15 cellular contexts compared by ENCODE assay signal in genomic region chr12:129257526-129257925, GRCh38.
DNase-seq lines count a peak whose midpoint lies in the region; ATAC-seq and TF ChIP-seq lines count a peak whose summit lies in the region.
"Had no signal": no experiment of that assay in that cellular context is flagged by ENCODE, and none has a peak within 500 bp of the region (broad histone marks: within the 10 kb centered on the region; RNA-seq: fewer than 3 reads in every experiment).

No MANE protein-coding gene starts in this region.

- no peaks in the 10 kb centered on the region for H3K79me1 ChIP-seq in mesendoderm (ENCODE audit: low read length)

- ATAC-seq in RWPE2 (ENCODE audit: low read depth) (peak; percentile 29; the same call in 1 of the 3 replicates), GM18502 (IDR thresholded peaks at IDR 0.05; ENCODE audit: poor library complexity, unreplicated experiment) (no peak)

- no peak overlapping the region for H3K23ac ChIP-seq in mesendoderm (ENCODE audit: low read length)

- no peak overlapping the region for H2AFZ ChIP-seq in OCI-LY7 (ENCODE audit: low read length)

- H4K8ac ChIP-seq in mesendoderm (ENCODE audit: low read depth, low read length) = no peak overlapping the region

- H3K4me2 ChIP-seq in mesendoderm (ENCODE audit: low read length) (no peak overlapping the region), OCI-LY7 (ENCODE audit: low read length) (no peak overlapping the region)

- BruUV-seq in OCI-LY7 (replicated peaks; lab: Mats Ljungman, UMichigan) = no TSS peak

- POLR2A ChIA-PET in OCI-LY7 (lab: Charles Lee) = no interaction called here

- DNase-seq in HT1080 (ENCODE audit: low read depth) = peak; percentile 88
- DNase-seq in RWPE2 (ENCODE audit: low spot score) = no peak
- DNase-seq in brain microvascular endothelial cell = peak; percentile 33
- DNase-seq in mesendoderm = peak; percentile 60
- no peak for DNase-seq in OCI-LY7 (ENCODE audit: low spot score)
- DNase-seq in HUDEP-2 (lab: John Stamatoyannopoulos, UW; ENCODE audit: unreplicated experiment in 76 of 76) = no peak
- DNase-seq: C1 segment of cervical spinal cord; Calu3; CD4-positive, alpha-beta T cell; DMS 273 treated with DMSO at 0.1 percent for 48 hours; DMS79; EL; HCEC 1CT; HFFc6 had no signal

- no peak overlapping the region for H2BK5ac ChIP-seq in mesendoderm (ENCODE audit: low read length)

- H3K36me3 ChIP-seq in RWPE2 (ENCODE audit: low read depth) (no peaks in the 10 kb centered on the region), brain microvascular endothelial cell (replicated peaks) (no peaks in the 10 kb centered on the region), mesendoderm (ENCODE audit: control insufficient read depth, insufficient read depth, low read length) (no peaks in the 10 kb centered on the region), OCI-LY7 (ENCODE audit: insufficient read depth, low read length) (no peaks in the 10 kb centered on the region)

- H3K27ac ChIP-seq in RWPE2 (ENCODE audit: poor library complexity, severe bottlenecking) (no peak overlapping the region), brain microvascular endothelial cell (no peak overlapping the region), mesendoderm (ENCODE audit: low read depth, low read length) (no peak overlapping the region), OCI-LY7 (ENCODE audit: low read depth, low read length, poor library complexity, severe bottlenecking) (no peak overlapping the region)

- H2BK120ac ChIP-seq in mesendoderm (ENCODE audit: low read depth, low read length) = no peak overlapping the region

- no CpG with 5 or more reads among the region's 3 CpGs for WGBS in mesendoderm (ENCODE audit: extremely low coverage, insufficient coverage, low lambda C conversion rate)

- no peaks in the 10 kb centered on the region for H3K9me2 ChIP-seq in OCI-LY7 (ENCODE audit: insufficient read depth, low read length)

- H3K27me3 ChIP-seq in RWPE2 (ENCODE audit: insufficient read depth, poor library complexity, severe bottlenecking) (no peaks in the 10 kb centered on the region), brain microvascular endothelial cell (replicated peaks) (no peaks in the 10 kb centered on the region), mesendoderm (ENCODE audit: insufficient read depth, low read length, poor library complexity) (no peaks in the 10 kb centered on the region)

- H3K9ac ChIP-seq in mesendoderm (ENCODE audit: low read length) = no peak overlapping the region

- H4K5ac ChIP-seq in mesendoderm (ENCODE audit: low read length) = no peak overlapping the region

- in situ Hi-C loops in brain microvascular endothelial cell (cut with HindIII; ENCODE audit: low pct_ligation_motif_present, low sequenced_read_pairs) = no loop called here

- H2AK5ac ChIP-seq in mesendoderm (ENCODE audit: low read length) = no peak overlapping the region

- H3K4ac ChIP-seq in mesendoderm (ENCODE audit: low read depth, low read length) = no peak overlapping the region

- H3K4me1 ChIP-seq in RWPE2 (ENCODE audit: insufficient read depth, poor library complexity, severe bottlenecking) = no peaks in the 10 kb centered on the region
- no peaks in the 10 kb centered on the region for H3K4me1 ChIP-seq in mesendoderm (ENCODE audit: control insufficient read depth, low read depth, low read length)
- no peaks in the 10 kb centered on the region for H3K4me1 ChIP-seq in OCI-LY7 (ENCODE audit: insufficient read depth, low read length, poor library complexity, severe bottlenecking)

- no peak overlapping the region for H3K18ac ChIP-seq in mesendoderm (ENCODE audit: low read length)

- TF ChIP-seq CTCF in RWPE2 (IDR thresholded peaks at IDR 0.05; ENCODE audit: poor library complexity, severe bottlenecking) (no peak), brain microvascular endothelial cell (IDR thresholded peaks at IDR 0.05; ENCODE audit: low read depth, low read length, missing control alignments) (no peak), OCI-LY7 (conservative IDR thresholded peaks at IDR 0.05; ENCODE audit: low read length) (no peak)

- H3K4me3 ChIP-seq in RWPE2 (ENCODE audit: severe bottlenecking) (no peak overlapping the region), brain microvascular endothelial cell (ENCODE audit: low read depth, low read length) (no peak overlapping the region), mesendoderm (ENCODE audit: low read length) (no peak overlapping the region), OCI-LY7 (ENCODE audit: low read depth, low read length, poor library complexity, severe bottlenecking) (no peak overlapping the region)

- H2BK15ac ChIP-seq in mesendoderm (replicated peaks; ENCODE audit: low read depth) = no peak overlapping the region

- H3K56ac ChIP-seq in mesendoderm (ENCODE audit: low read length) = no peak overlapping the region

- no peaks in the 10 kb centered on the region for H4K20me1 ChIP-seq in OCI-LY7 (ENCODE audit: insufficient read depth, low read length)

- H3K79me2 ChIP-seq in mesendoderm (ENCODE audit: control insufficient read depth, insufficient read depth, low read length) (no peaks in the 10 kb centered on the region), OCI-LY7 (ENCODE audit: insufficient read depth, low read depth, low read length) (no peaks in the 10 kb centered on the region)

- CTCF ChIA-PET in OCI-LY7 (lab: Charles Lee; ENCODE audit: unreplicated experiment) = no interaction called here

- intact Hi-C loops in OCI-LY7 (cut with micrococcal nuclease; ENCODE audit: unreplicated experiment) = no loop called here

- H3K9me3 ChIP-seq in RWPE2 (ENCODE audit: severe bottlenecking) = no peaks in the 10 kb centered on the region
- H3K9me3 ChIP-seq in OCI-LY7 (ENCODE audit: low read length) = no peaks in the 10 kb centered on the region

Comparison
In these comparisons a context has a peak if more than half of its experiments do, and no peak if none do; other contexts are left out.
1. DNase-seq: peak in HT1080 (single experiment), brain microvascular endothelial cell (single experiment) and mesendoderm (single experiment); none in RWPE2 (single experiment), OCI-LY7 (single experiment) and HUDEP-2 (0 of 76).